ENCODE assay signal across 17 cellular contexts in the genomic region with DNA sequence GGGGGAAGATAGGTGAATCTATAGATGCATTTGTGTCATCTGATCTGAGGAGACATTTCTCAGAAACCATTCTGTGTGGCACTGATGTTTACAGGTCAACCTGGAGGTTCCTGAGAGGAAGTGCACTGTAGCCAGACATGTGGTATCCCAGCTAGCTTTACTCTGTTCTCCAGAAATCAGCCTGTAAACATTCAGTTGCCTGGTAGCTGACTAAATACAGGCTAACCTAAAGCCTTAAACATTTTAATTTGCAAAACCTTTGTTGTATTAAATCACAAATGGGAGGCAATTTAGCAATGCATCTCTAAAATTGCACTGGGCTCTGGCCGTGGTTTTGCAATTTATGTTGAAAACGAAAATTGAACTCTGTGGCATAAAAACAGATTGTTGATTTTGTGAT.
DNase-seq lines count a peak whose midpoint lies in the region; ATAC-seq and TF ChIP-seq lines count a peak whose summit lies in the region.
"Had no signal": no experiment of that assay in that cellular context is flagged by ENCODE, and none has a peak within 500 bp of the region (broad histone marks: within the 10 kb centered on the region; RNA-seq: fewer than 3 reads in every experiment).

No MANE protein-coding gene starts in this region.

- in situ Hi-C loops in gastrocnemius medialis (cut with MboI; ENCODE audit: low sequenced_read_pairs in 4 of 4), result no loop called here

- peaks cover 16% of the 10 kb centered on the region for H3K4me1 Mint-ChIP-seq in Caco-2 (ENCODE audit: low read depth, unreplicated experiment)
- peaks cover 1% of the 10 kb centered on the region for H3K4me1 Mint-ChIP-seq in activated T-helper 1 cell treated with anti-CD3 and anti-CD28 coated beads, Interleukin-12 subunit alpha, Interleukin-12 subunit beta, Interleukin-2, Interleukin-4 antibody, amounts not matched to agents 30 ng/mL and 10 ng/mL and 1 ng/mL, durations not matched to agents 14 hours and 24 hours and 36 hours (ENCODE audit: low read depth)

- H3K9me3 Mint-ChIP-seq in Caco-2 (ENCODE audit: unreplicated experiment), result no peaks in the 10 kb centered on the region
- no peaks in the 10 kb centered on the region for H3K9me3 Mint-ChIP-seq in activated T-helper 1 cell treated with anti-CD3 and anti-CD28 coated beads, Interleukin-12 subunit alpha, Interleukin-12 subunit beta, Interleukin-2, Interleukin-4 antibody, amounts not matched to agents 30 ng/mL and 10 ng/mL and 1 ng/mL, durations not matched to agents 14 hours and 24 hours and 36 hours
- H3K9me3 Mint-ChIP-seq: activated T-cell treated with anti-CD3 and anti-CD28 coated beads, Interleukin-2, amount 50 U/mL, for 4 hours; brain; nephron had no signal

- no peak for TF ChIP-seq EP300 in suprapubic skin (IDR thresholded peaks at IDR 0.05)

- no peak for ATAC-seq in right cardiac atrium
- ATAC-seq in gastrocnemius medialis, result no peak

- no peak for TF ChIP-seq CTCF in AG09319 (IDR thresholded peaks at IDR 0.05; ENCODE audit: low read depth, low read length)
- TF ChIP-seq CTCF in Caco-2 (IDR thresholded peaks at IDR 0.05; ENCODE audit: insufficient read depth in 1 of 2, low read depth in 1 of 2, low read length in 1 of 2, severe bottlenecking in 1 of 2, unreplicated experiment in 1 of 2), result no peak
- TF ChIP-seq CTCF in suprapubic skin (IDR thresholded peaks at IDR 0.05), result no peak
- no peak for TF ChIP-seq CTCF in gastrocnemius medialis (IDR thresholded peaks at IDR 0.05 in 4 of 5, conservative IDR thresholded peaks at IDR 0.05 in 1 of 5)

- H3K4me3 ChIP-seq in Caco-2 (ENCODE audit: low read depth, low read length) (no peak overlapping the region), right cardiac atrium (ENCODE audit: low read length) (no peak overlapping the region), suprapubic skin (no peak overlapping the region), gastrocnemius medialis (no peak overlapping the region)
- H3K4me3 ChIP-seq: heart right ventricle had no signal

- no TSS peak for BruUV-seq in Caco-2 (replicated peaks; lab: Mats Ljungman, UMichigan)

- H3K27me3 Mint-ChIP-seq in Caco-2 (ENCODE audit: insufficient read depth, unreplicated experiment), result no peaks in the 10 kb centered on the region
- H3K27me3 Mint-ChIP-seq in activated T-helper 1 cell treated with anti-CD3 and anti-CD28 coated beads, Interleukin-12 subunit alpha, Interleukin-12 subunit beta, Interleukin-2, Interleukin-4 antibody, amounts not matched to agents 30 ng/mL and 10 ng/mL and 1 ng/mL, durations not matched to agents 14 hours and 24 hours and 36 hours (ENCODE audit: insufficient read depth), result no peaks in the 10 kb centered on the region
- H3K27me3 Mint-ChIP-seq: brain had no signal

- H3K27ac Mint-ChIP-seq in Caco-2 (ENCODE audit: unreplicated experiment), result peak overlapping the region; percentile 5
- H3K27ac Mint-ChIP-seq in activated T-helper 1 cell treated with anti-CD3 and anti-CD28 coated beads, Interleukin-12 subunit alpha, Interleukin-12 subunit beta, Interleukin-2, Interleukin-4 antibody, amounts not matched to agents 30 ng/mL and 10 ng/mL and 1 ng/mL, durations not matched to agents 14 hours and 24 hours and 36 hours, result peak overlapping the region; percentile 82
- H3K27ac Mint-ChIP-seq: nephron had no signal

- no peaks in the 10 kb centered on the region for H3K36me3 Mint-ChIP-seq in Caco-2 (ENCODE audit: insufficient read depth, unreplicated experiment)
- H3K36me3 Mint-ChIP-seq in activated T-helper 1 cell treated with anti-CD3 and anti-CD28 coated beads, Interleukin-12 subunit alpha, Interleukin-12 subunit beta, Interleukin-2, Interleukin-4 antibody, amounts not matched to agents 30 ng/mL and 10 ng/mL and 1 ng/mL, durations not matched to agents 14 hours and 24 hours and 36 hours (ENCODE audit: low read depth), result peaks cover 2% of the 10 kb centered on the region

- H3K36me3 ChIP-seq in Caco-2 (ENCODE audit: control insufficient read depth, insufficient read depth, low read length), result no peaks in the 10 kb centered on the region
- H3K36me3 ChIP-seq in suprapubic skin, result no peaks in the 10 kb centered on the region
- H3K36me3 ChIP-seq in gastrocnemius medialis, result no peaks in the 10 kb centered on the region
- H3K36me3 ChIP-seq: BE2C, heart right ventricle had no signal

- peaks cover 49% of the 10 kb centered on the region for H3K4me1 ChIP-seq in Caco-2
- H3K4me1 ChIP-seq in right cardiac atrium (ENCODE audit: control insufficient read depth, insufficient read depth, low read length), result peaks cover 7% of the 10 kb centered on the region
- H3K4me1 ChIP-seq in suprapubic skin, result peaks cover 12% of the 10 kb centered on the region
- peaks cover 21 to 30% of the 10 kb centered on the region in 2 donors for H3K4me1 ChIP-seq in gastrocnemius medialis
- H3K4me1 ChIP-seq: BE2C had no signal

- intact Hi-C loops in Caco-2 (cut with micrococcal nuclease; ENCODE audit: unreplicated experiment), result no loop called here
- intact Hi-C loops in activated T-helper 1 cell treated with anti-CD3 and anti-CD28 coated beads, Interleukin-12 subunit alpha, Interleukin-12 subunit beta, Interleukin-2, Interleukin-4 antibody, amounts not matched to agents 30 ng/mL and 10 ng/mL and 1 ng/mL, durations not matched to agents 14 hours and 24 hours and 36 hours (cut with micrococcal nuclease), result loop anchor here (1.0 to 10.0 kb wide), 3 partner anchors 46 to 454 kb away; no protein-coding TSS in a partner anchor
- intact Hi-C loops in right cardiac atrium (cut with DNase I), result no loop called here
- intact Hi-C loops in gastrocnemius medialis (cut with DNase I; ENCODE audit: low total_unique reads), result no loop called here

- no peak overlapping the region for H3K4me3 Mint-ChIP-seq in Caco-2 (ENCODE audit: unreplicated experiment)
- H3K4me3 Mint-ChIP-seq in activated T-helper 1 cell treated with anti-CD3 and anti-CD28 coated beads, Interleukin-12 subunit alpha, Interleukin-12 subunit beta, Interleukin-2, Interleukin-4 antibody, amounts not matched to agents 30 ng/mL and 10 ng/mL and 1 ng/mL, durations not matched to agents 14 hours and 24 hours and 36 hours, result peak overlapping the region; percentile 34
- H3K4me3 Mint-ChIP-seq: activated T-cell treated with anti-CD3 and anti-CD28 coated beads, Interleukin-2, amount 50 U/mL, for 4 hours; brain; nephron had no signal

- 79% methylated on average over 2 of the region's 2 CpGs for WGBS in right cardiac atrium
- WGBS in suprapubic skin, result 87% methylated on average over 2 of the region's 2 CpGs

- no peaks in the 10 kb centered on the region for H3K9me3 ChIP-seq in Caco-2
- H3K9me3 ChIP-seq in right cardiac atrium (ENCODE audit: control insufficient read depth, low read length), result no peaks in the 10 kb centered on the region
- no peaks in the 10 kb centered on the region for H3K9me3 ChIP-seq in suprapubic skin
- H3K9me3 ChIP-seq in gastrocnemius medialis, result no peaks in the 10 kb centered on the region
- H3K9me3 ChIP-seq: BE2C, heart right ventricle had no signal

- CTCF ChIA-PET in Caco-2 (lab: Charles Lee), result no interaction called here

- H3K27me3 ChIP-seq in Caco-2 (replicated peaks; ENCODE audit: control insufficient read depth, insufficient read depth, low read length), result no peaks in the 10 kb centered on the region
- H3K27me3 ChIP-seq in right cardiac atrium (ENCODE audit: control insufficient read depth, insufficient read depth), result no peaks in the 10 kb centered on the region
- H3K27me3 ChIP-seq in suprapubic skin, result no peaks in the 10 kb centered on the region
- no peaks in the 10 kb centered on the region for H3K27me3 ChIP-seq in gastrocnemius medialis
- H3K27me3 ChIP-seq: BE2C, heart right ventricle had no signal

- DNase-seq in AG09319 (ENCODE audit: extremely low read depth, low read depth) (peak; percentile 32), Caco-2 (no peak), right cardiac atrium (no peak), caudate nucleus (lab: John Stamatoyannopoulos, UW) (no peak), suprapubic skin (ENCODE audit: low spot score in 2 of 2) (no peak), gastrocnemius medialis (no peak), DMS114 treated with DMSO at 0.1 percent for 48 hours (lab: John Stamatoyannopoulos, UW; ENCODE audit: unreplicated experiment) (no peak)
- DNase-seq in activated T-helper 1 cell treated with anti-CD3 and anti-CD28 coated beads, Interleukin-12 subunit alpha, Interleukin-12 subunit beta, Interleukin-2, Interleukin-4 antibody, amounts not matched to agents 30 ng/mL and 10 ng/mL and 1 ng/mL, durations not matched to agents 14 hours and 24 hours and 36 hours (ENCODE audit: low spot score), result peak; percentile 9
- DNase-seq: activated CD4-positive, CD25-positive, alpha-beta regulatory T cell treated with anti-CD3 and anti-CD28 coated beads, Interleukin-2, amount 50 U/mL, for 72 hours; BE2C; heart right ventricle; KBM-7; retina; stimulated activated CD4-positive, alpha-beta T cell treated with anti-CD3 and anti-CD28 coated beads, Interleukin-2, amount 100 ng/mL, for 48 hours had no signal

- no peak for TF ChIP-seq POLR2A in suprapubic skin (IDR thresholded peaks at IDR 0.05)
- no peak for TF ChIP-seq POLR2A in gastrocnemius medialis (IDR thresholded peaks at IDR 0.05)

- H3K27ac ChIP-seq in right cardiac atrium (ENCODE audit: low read length) (peak overlapping the region; percentile 51), caudate nucleus (ENCODE audit: low read depth, low read length) (no peak overlapping the region), suprapubic skin (no peak overlapping the region), gastrocnemius medialis (no peak overlapping the region)

- POLR2A ChIA-PET in Caco-2 (lab: Charles Lee), result no interaction called here

Comparison
In these comparisons a context has a peak if more than half of its experiments do, and no peak if none do; other contexts are left out.
1. DNase-seq: peak in AG09319 (single experiment) and activated T-helper 1 cell treated with anti-CD3 and anti-CD28 coated beads, Interleukin-12 subunit alpha, Interleukin-12 subunit beta, Interleukin-2, Interleukin-4 antibody, amounts not matched to agents 30 ng/mL and 10 ng/mL and 1 ng/mL, durations not matched to agents 14 hours and 24 hours and 36 hours (single experiment); none in Caco-2 (0 of 2), right cardiac atrium (0 of 3), caudate nucleus (0 of 61), suprapubic skin (0 of 2), gastrocnemius medialis (0 of 2) and DMS114 treated with DMSO at 0.1 percent for 48 hours (single experiment).